ENCODE assay signal across 8 cellular contexts in genomic region chr6:169725270-169726048, GRCh38. TPM values are rescaled to one million over a fixed set of nuclear protein-coding genes. Genes with fewer than 3 reads are reported as not detected.
DNase-seq lines count a peak whose midpoint lies in the region; ATAC-seq lines count a peak whose summit lies in the region.

No MANE protein-coding gene starts in this region.

- DNase-seq in activated CD4-positive, CD25-positive, alpha-beta regulatory T cell treated with anti-CD3 and anti-CD28 coated beads, Interleukin-2, amount 50 U/mL, for 72 hours, result peak; percentile 34
- DNase-seq in RPMI7951 (ENCODE audit: low read depth), result peak; percentile 42
- DNase-seq in left colon, result peak; percentile 43 to 52
- peak; percentile 13 for DNase-seq in stimulated activated CD4-positive, alpha-beta T cell treated with anti-CD3 and anti-CD28 coated beads, Interleukin-1b, Interleukin-23, amount 100 ng/mL, for 48 hours
- no peak for DNase-seq in amniotic stem cell (lab: John Stamatoyannopoulos, UW)
- no peak for DNase-seq in central memory CD4-positive, alpha-beta T cell

- no peak for ATAC-seq in activated CD4-positive, CD25-positive, alpha-beta regulatory T cell treated with anti-CD3 and anti-CD28 coated beads, Interleukin-2, amount 50 U/mL, for 24 hours
- peak; percentile 31 for ATAC-seq in left colon

- intact Hi-C loops in left colon (cut with DNase I, micrococcal nuclease), result no loop called here

- H3K27ac ChIP-seq in cingulate gyrus (ENCODE audit: low read depth, low read length), result peak overlapping the region; percentile 78

RNA-seq across cellular contexts. Expression of gene PHF10, which starts 1.2 kb away (rescaled TPM):
- total RNA-seq in RPMI7951 (2014; rRNA removed; shearing (Covaris generic)), result 19.3 and 26.6 TPM in 2 replicates
- total RNA-seq in left colon, result 10 to 100 TPM; 29.0 to 29.6 TPM

RNA-seq across cellular contexts. Expression of gene C6orf120, which starts 23.5 kb away (rescaled TPM):
- total RNA-seq in RPMI7951 (2014; rRNA removed; shearing (Covaris generic)), result 47.7 and 55.5 TPM in 2 replicates
- total RNA-seq in left colon, result 10 to 100 TPM; 25.2 to 32.7 TPM

RNA-seq across cellular contexts. Expression of gene WDR27, which starts 23.6 kb away (rescaled TPM):
- total RNA-seq in RPMI7951 (2014; rRNA removed; shearing (Covaris generic)), result 9.3 and 12.3 TPM in 2 replicates
- total RNA-seq in left colon, result 10 to 100 TPM; 33.4 to 46.9 TPM

RNA-seq across cellular contexts. Expression of gene DYNLT2, which starts 25.9 kb away (rescaled TPM):
- total RNA-seq in RPMI7951 (2014; rRNA removed; shearing (Covaris generic)), result 1.8 and 2.0 TPM in 2 replicates
- 1 to 10 TPM; 1.3 to 1.6 TPM for total RNA-seq in left colon

RNA-seq across cellular contexts. Expression of gene ERMARD, which starts 26.0 kb away (rescaled TPM):
- 15.6 and 15.9 TPM in 2 replicates for total RNA-seq in RPMI7951 (2014; rRNA removed; shearing (Covaris generic))
- 10 to 100 TPM; 15.3 to 16.9 TPM for total RNA-seq in left colon

Comparison
In these comparisons a context has a peak if more than half of its experiments do, and no peak if none do; other contexts are left out.
1. DNase-seq: peak in activated CD4-positive, CD25-positive, alpha-beta regulatory T cell treated with anti-CD3 and anti-CD28 coated beads, Interleukin-2, amount 50 U/mL, for 72 hours (single experiment), RPMI7951 (single experiment), left colon (2 of 2) and stimulated activated CD4-positive, alpha-beta T cell treated with anti-CD3 and anti-CD28 coated beads, Interleukin-1b, Interleukin-23, amount 100 ng/mL, for 48 hours (single experiment); none in amniotic stem cell (single experiment) and central memory CD4-positive, alpha-beta T cell (single experiment).